In the genomic region with DNA sequence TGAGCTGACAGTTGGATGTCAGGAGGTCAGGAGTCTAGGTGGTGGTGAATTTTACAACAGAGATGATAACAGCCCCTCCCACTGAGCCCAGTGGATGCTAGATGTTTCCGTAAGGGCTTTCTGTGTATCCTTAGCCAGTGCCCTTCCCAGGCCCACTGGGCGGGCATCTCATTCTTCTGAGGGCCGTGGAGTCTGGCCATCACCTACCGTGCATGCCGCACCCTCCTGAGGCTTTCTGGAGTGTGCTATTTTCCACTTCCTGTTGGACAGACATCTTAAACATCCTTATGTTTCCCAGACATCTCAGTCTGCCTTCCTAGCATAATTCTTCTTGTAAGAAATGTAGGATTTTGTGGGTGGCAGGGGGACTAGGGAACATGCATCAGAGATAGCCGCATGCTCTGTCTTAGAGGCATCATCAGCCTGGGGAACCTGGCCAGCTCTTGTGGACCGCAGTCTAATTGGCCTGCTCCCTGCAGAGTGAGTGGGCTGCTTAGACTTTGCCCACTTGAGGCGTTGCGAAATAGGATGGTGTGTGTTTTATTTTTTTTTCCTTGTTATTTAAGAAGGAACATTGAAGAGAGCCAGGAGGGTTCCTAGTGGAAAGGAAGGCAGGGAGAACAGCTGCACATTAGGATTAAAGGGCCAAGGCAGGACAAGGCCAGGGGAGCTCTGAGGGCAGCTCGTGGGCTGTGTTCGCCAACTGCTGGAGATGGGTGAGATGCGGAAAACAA, we compare ENCODE assay signal across 12 cellular contexts.
DNase-seq lines count a peak whose midpoint lies in the region; ATAC-seq, FAIRE-seq and TF ChIP-seq lines count a peak whose summit lies in the region.
"Had no signal": no experiment of that assay in that cellular context is flagged by ENCODE, and none has a peak within 500 bp of the region (broad histone marks: within the 10 kb centered on the region; RNA-seq: fewer than 3 reads in every experiment).

No MANE protein-coding gene starts in this region.

- H3K4me1 ChIP-seq in BLaER1 (peaks cover 72% of the 10 kb centered on the region), psoas muscle (peaks cover 25% of the 10 kb centered on the region), transverse colon (peaks cover 4 to 35% (median 9%) of the 10 kb centered on the region in 4 donors)

- in situ Hi-C loops in transverse colon (cut with MboI; ENCODE audit: low pct_ligation_motif_present in 1 of 4, low pct_unique_long_range_greater_than_20kb in 1 of 4, low sequenced_read_pairs in 3 of 4): no loop called here

- H3K4me3 ChIP-seq in BLaER1 (no peak overlapping the region), psoas muscle (no peak overlapping the region), transverse colon (no peak overlapping the region)
- H3K4me3 ChIP-seq: ascending aorta had no signal

- H4K20me1 ChIP-seq in BLaER1: peaks cover 68% of the 10 kb centered on the region; the same call in 1 of the 2 replicates

- H3K27me3 ChIP-seq in BLaER1 (no peaks in the 10 kb centered on the region), psoas muscle (ENCODE audit: insufficient read depth in 3 of 3, low read length in 2 of 3) (no peaks in the 10 kb centered on the region), transverse colon (no peaks in the 10 kb centered on the region)
- H3K27me3 ChIP-seq: ascending aorta had no signal

- H3K27ac ChIP-seq in BLaER1 (no peak overlapping the region), psoas muscle (no peak overlapping the region), transverse colon (no peak overlapping the region)

- no peak for FAIRE-seq in HTR-8/SVneo (lab: Jason Lieb, UNC)

- intact Hi-C loops in psoas muscle (cut with DNase I): no loop called here
- intact Hi-C loops in transverse colon (cut with DNase I; ENCODE audit: low total_unique reads): no loop called here

- no peak for TF ChIP-seq EP300 in transverse colon (IDR thresholded peaks at IDR 0.05; ENCODE audit: low read depth)

- WGBS in psoas muscle, 3 donors: 45 to 63% (median 56%) methylated on average over 12 of the region's 12 CpGs
- 70 to 80% methylated on average over 11 to 12 of the region's 12 CpGs for WGBS in transverse colon (ENCODE audit: low coverage in 1 of 2), 2 donors

- TF ChIP-seq POLR2A in transverse colon (IDR thresholded peaks at IDR 0.05): no peak

- ATAC-seq in psoas muscle (peak in 3 of 4 donors; percentile 34 to 49 (median 42)), HG03439 (IDR thresholded peaks at IDR 0.05; ENCODE audit: unreplicated experiment) (no peak)
- ATAC-seq: naive thymus-derived CD8-positive, alpha-beta T cell had no signal

- no peaks in the 10 kb centered on the region for H3K36me3 ChIP-seq in BLaER1
- H3K36me3 ChIP-seq in psoas muscle (ENCODE audit: insufficient read depth in 1 of 2, low read depth in 1 of 2): no peaks in the 10 kb centered on the region
- no peaks in the 10 kb centered on the region for H3K36me3 ChIP-seq in transverse colon
- H3K36me3 ChIP-seq: ascending aorta had no signal

- DNase-seq in NCI-H82 (lab: John Stamatoyannopoulos, UW): peak; percentile 82
- peak; percentile 88 for DNase-seq in fibroblast of gingiva (ENCODE audit: low read depth)
- peak in 1 of 2 donors; percentile 70 for DNase-seq in psoas muscle
- DNase-seq in HTR-8/SVneo (ENCODE audit: insufficient read length, low spot score): no peak
- DNase-seq in activated naive CD4-positive, alpha-beta T cell treated with anti-CD3 and anti-CD28 coated beads, Interleukin-2, amount 50 U/mL, for 16 hours: no peak
- DNase-seq in transverse colon: no peak
- DNase-seq: GOT3; KG1; naive thymus-derived CD8-positive, alpha-beta T cell had no signal

- H3K9me3 ChIP-seq in BLaER1 (no peaks in the 10 kb centered on the region), psoas muscle (no peaks in the 10 kb centered on the region), transverse colon (no peaks in the 10 kb centered on the region)
- H3K9me3 ChIP-seq: ascending aorta had no signal

- TF ChIP-seq CTCF in psoas muscle (IDR thresholded peaks at IDR 0.05) (no peak), transverse colon (IDR thresholded peaks at IDR 0.05) (no peak)

- H3K9ac ChIP-seq in BLaER1: no peak overlapping the region

- H3K4me2 ChIP-seq in BLaER1: peak overlapping the region; percentile 47

Comparison
In these comparisons a context has a peak if more than half of its experiments do, and no peak if none do; other contexts are left out.
1. DNase-seq: peak in NCI-H82 (single experiment) and fibroblast of gingiva (single experiment); none in HTR-8/SVneo (single experiment), activated naive CD4-positive, alpha-beta T cell treated with anti-CD3 and anti-CD28 coated beads, Interleukin-2, amount 50 U/mL, for 16 hours (single experiment) and transverse colon (single experiment).